13 cellular contexts compared by ENCODE assay signal in genomic region chr11:27524155-27524554, GRCh38. TPM values are rescaled to one million over a fixed set of nuclear protein-coding genes. Genes with fewer than 3 reads are reported as not detected.
DNase-seq lines count a peak whose midpoint lies in the region; ATAC-seq, FAIRE-seq and TF ChIP-seq lines count a peak whose summit lies in the region.
"Had no signal": no experiment of that assay in that cellular context is flagged by ENCODE, and none has a peak within 500 bp of the region (broad histone marks: within the 10 kb centered on the region; RNA-seq: fewer than 3 reads in every experiment).

No MANE protein-coding gene starts in this region.

- H3K4me2 ChIP-seq in A549 (no peak overlapping the region), GM23338 (no peak overlapping the region)

- H3K4me1 Mint-ChIP-seq in GM23338: peaks cover 5% of the 10 kb centered on the region; the same call in 1 of the 3 replicates

- no peak overlapping the region for H3K4me3 Mint-ChIP-seq in GM23338

- H3K27me3 Mint-ChIP-seq in GM23338 (ENCODE audit: insufficient read depth, low read depth, poor library complexity): no peaks in the 10 kb centered on the region

- H4K20me1 ChIP-seq in GM23338 (replicated peaks; ENCODE audit: insufficient read depth): no peaks in the 10 kb centered on the region

- H3K9me3 ChIP-seq in A549: no peaks in the 10 kb centered on the region
- H3K9me3 ChIP-seq: vagina had no signal

- H3K9me3 Mint-ChIP-seq in GM23338: no peaks in the 10 kb centered on the region

- no peak overlapping the region for H2AFZ ChIP-seq in GM23338

- H3K27ac ChIP-seq in A549 (no peak overlapping the region), GM23338 (ENCODE audit: low read depth) (no peak overlapping the region)
- H3K27ac ChIP-seq: vagina had no signal

- no peaks in the 10 kb centered on the region for H3F3A ChIP-seq in GM23338 (replicated peaks; ENCODE audit: low read depth)

- no peaks in the 10 kb centered on the region for H3K79me2 ChIP-seq in GM23338 (replicated peaks; ENCODE audit: insufficient read depth)

- no peaks in the 10 kb centered on the region for H3K27me3 ChIP-seq in GM23338 (ENCODE audit: insufficient read depth)
- H3K27me3 ChIP-seq: vagina had no signal

- H3K27ac Mint-ChIP-seq in GM23338: no peak overlapping the region

- WGBS in A549 (ENCODE audit: missing lambda C conversion rate): 31% methylated on average over 5 of the region's 5 CpGs

- peak in 1 of 2 experiments; percentile 33; a peak in 2 of 5 replicates for TF ChIP-seq RAD21 in A549 (conservative IDR thresholded peaks at IDR 0.05 in 1 of 2, IDR thresholded peaks at IDR 0.05 in 1 of 2)

- ATAC-seq in A549: peak; percentile 57 to 87; a peak in 4 of 6 replicates
- peak; percentile 95 for ATAC-seq in GM23338
- ATAC-seq in GM21529 (IDR thresholded peaks at IDR 0.05; ENCODE audit: unreplicated experiment): no peak

- H3K4me1 ChIP-seq in A549: no peaks in the 10 kb centered on the region
- H3K4me1 ChIP-seq in GM23338 (ENCODE audit: insufficient read depth): peaks cover 10% of the 10 kb centered on the region
- H3K4me1 ChIP-seq: vagina had no signal

- TF ChIP-seq CTCF in A549 (IDR thresholded peaks at IDR 0.05): no peak; the same call in 2 of the 3 replicates
- TF ChIP-seq CTCF in GM23338 (conservative IDR thresholded peaks at IDR 0.05; ENCODE audit: low read depth in 2 of 2): peak; percentile 74 to 76
- peak; percentile 43 for TF ChIP-seq CTCF in fibroblast of mammary gland (conservative IDR thresholded peaks at IDR 0.05; ENCODE audit: control insufficient read depth, insufficient read depth, low read depth, low read length)

- no peak overlapping the region for H3K4me3 ChIP-seq in A549
- H3K4me3 ChIP-seq in GM23338: no peak overlapping the region
- H3K4me3 ChIP-seq in fibroblast of mammary gland (ENCODE audit: control insufficient read depth, low read depth, low read length): no peak overlapping the region
- H3K4me3 ChIP-seq: vagina had no signal

- peak in 1 of 2 experiments; percentile 61 for DNase-seq in A549 (ENCODE audit: low read depth in 1 of 2, low spot score in 1 of 2)
- peak; percentile 83 for DNase-seq in GM23338 (ENCODE audit: low spot score)
- DNase-seq in RKO (ENCODE audit: low spot score): peak; percentile 72
- peak; percentile 64 for DNase-seq in fibroblast of mammary gland (ENCODE audit: low read depth)
- DNase-seq in GM19239 (ENCODE audit: insufficient read length, low spot score): no peak
- no peak for DNase-seq in dermis blood vessel endothelial cell
- no peak for DNase-seq in NCI-H1417 (lab: John Stamatoyannopoulos, UW)
- DNase-seq: COR-L47; NCI-H1694; stimulated activated CD4-positive, alpha-beta T cell treated with anti-CD3 and anti-CD28 coated beads, Interleukin-2, amount 100 ng/mL, for 48 hours; T-helper 9 cell had no signal

- H3K36me3 Mint-ChIP-seq in GM23338 (ENCODE audit: low read depth): no peaks in the 10 kb centered on the region

- H3K36me3 ChIP-seq in GM23338 (ENCODE audit: insufficient read depth): no peaks in the 10 kb centered on the region
- H3K36me3 ChIP-seq: vagina had no signal

- POLR2A ChIA-PET in A549 (lab: Yijun Ruan, JAX): no interaction called here

- TF ChIP-seq POLR2A in A549 (IDR thresholded peaks at IDR 0.05; ENCODE audit: low read length): no peak

- CTCF ChIA-PET in A549 (lab: Yijun Ruan, JAX): no interaction called here

- no peak for TF ChIP-seq EP300 in A549 (IDR thresholded peaks at IDR 0.05)

- peaks cover 9% of the 10 kb centered on the region; the same call in 1 of the 2 replicates for H3K9me2 ChIP-seq in GM23338 (ENCODE audit: insufficient read depth)

- no peak for FAIRE-seq in A549 (lab: Jason Lieb, UNC)
- no peak for FAIRE-seq in GM19239 (lab: Jason Lieb, UNC)

TF ChIP-seq in A549, 52 proteins besides CTCF, POLR2A, EP300 and RAD21:
- TF ChIP-seq FOSL2 (IDR thresholded peaks at IDR 0.05): no peak
- peak; percentile 36; the same call in 1 of the 2 replicates for TF ChIP-seq FOSL2 (CRISPR knock-in tag; IDR thresholded peaks at IDR 0.05)
- TF ChIP-seq ZNF302 (CRISPR knock-in tag; IDR thresholded peaks at IDR 0.05): no peak

TF ChIP-seq in GM23338, 12 proteins besides CTCF, POLR2A, EP300 and RAD21 (continues in another document):
- TF ChIP-seq ZNF331 (CRISPR knock-in tag; IDR thresholded peaks at IDR 0.05; ENCODE audit: low read depth) (no peak), STAT1 (IDR thresholded peaks at IDR 0.05; ENCODE audit: unreplicated experiment) (no peak), REST (IDR thresholded peaks at IDR 0.05; ENCODE audit: unreplicated experiment) (no peak), NANOG (IDR thresholded peaks at IDR 0.05; ENCODE audit: borderline replicate concordance) (no peak), ZNF114 (CRISPR knock-in tag; IDR thresholded peaks at IDR 0.05) (no peak), EZH2 (IDR thresholded peaks at IDR 0.05; ENCODE audit: low read depth, unreplicated experiment) (no peak)

RNA-seq across cellular contexts. Expression of gene LIN7C, which starts 17.6 kb away (rescaled TPM):
- polyA plus RNA-seq in A549 (2011; rRNA removed): 21.2 and 31.0 TPM in 2 replicates
- polyA plus RNA-seq in A549 (2012; cell fraction: cytosol; rRNA removed): 5.5 and 6.2 TPM in 2 replicates
- 2.4 and 6.2 TPM in 2 replicates for polyA plus RNA-seq in A549 (2012; cell fraction: nucleus; rRNA removed)
- polyA plus RNA-seq in A549 (2017; fragmentation: RNase III; extraction: RNeasy Plus Mini Kit Qiagen cat#74134 plus additional on column Dnase treatment): 9.0 to 10.1 TPM (median 9.7 TPM) in 3 replicates
- 10.5 and 11.6 TPM in 2 replicates for polyA minus RNA-seq in A549 (2011; rRNA and poly(A)+ RNA removed)
- total RNA-seq in GM23338 (2014; rRNA removed; shearing (Covaris generic)): 61.0 and 65.6 TPM in 2 replicates
- 18.3 and 22.5 TPM in 2 replicates for polyA plus RNA-seq in GM23338 (2016; fragmentation: Nextera tagmentation; extraction: Ambion mirVana)
- total RNA-seq in dermis blood vessel endothelial cell: 38.9 and 44.4 TPM in 2 replicates

RNA-seq across cellular contexts. Expression of gene LGR4, which starts 51.6 kb away (rescaled TPM):
- polyA plus RNA-seq in A549 (2011; rRNA removed): 130 and 145 TPM in 2 replicates
- polyA plus RNA-seq in A549 (2012; cell fraction: cytosol; rRNA removed): 24.3 and 35.8 TPM in 2 replicates
- polyA plus RNA-seq in A549 (2012; cell fraction: nucleus; rRNA removed): 30.6 and 51.3 TPM in 2 replicates
- 40.9 to 43.5 TPM (median 41.2 TPM) in 3 replicates for polyA plus RNA-seq in A549 (2017; fragmentation: RNase III; extraction: RNeasy Plus Mini Kit Qiagen cat#74134 plus additional on column Dnase treatment)
- polyA minus RNA-seq in A549 (2011; rRNA and poly(A)+ RNA removed): 241 and 257 TPM in 2 replicates
- total RNA-seq in GM23338 (2014; rRNA removed; shearing (Covaris generic)): 91.7 and 99.6 TPM in 2 replicates
- polyA plus RNA-seq in GM23338 (2016; fragmentation: Nextera tagmentation; extraction: Ambion mirVana): 21.2 and 22.6 TPM in 2 replicates
- 1.9 and 3.6 TPM in 2 replicates for total RNA-seq in dermis blood vessel endothelial cell

Comparison
In these comparisons a context has a peak if more than half of its experiments do, and no peak if none do; other contexts are left out.
1. DNase-seq: peak in GM23338 (single experiment), RKO (single experiment) and fibroblast of mammary gland (single experiment); none in GM19239 (single experiment), dermis blood vessel endothelial cell (single experiment) and NCI-H1417 (0 of 3).
2. RNA of gene LGR4, which starts 51.6 kb away (total RNA-seq): 91.7 to 99.6 TPM in GM23338; 1.9 to 3.6 TPM in dermis blood vessel endothelial cell; every median in the first group is over 10 times any median in the second.